ENCODE assay signal across 19 cellular contexts in genomic region chr18:25097119-25098114, GRCh38.
DNase-seq lines count a peak whose midpoint lies in the region; ATAC-seq and TF ChIP-seq lines count a peak whose summit lies in the region.
"Had no signal": no experiment of that assay in that cellular context is flagged by ENCODE, and none has a peak within 500 bp of the region (broad histone marks: within the 10 kb centered on the region; RNA-seq: fewer than 3 reads in every experiment).

No MANE protein-coding gene starts in this region.

- ATAC-seq in lower lobe of right lung, result no peak
- ATAC-seq in natural killer cell treated with Interleukin-12 subunit alpha and Interleukin-12 subunit beta and Interleukin-15 and Interleukin-18, amount 100 ng/mL, for 72 hours, result no peak
- ATAC-seq in GM18517 (IDR thresholded peaks at IDR 0.05; ENCODE audit: unreplicated experiment), result no peak
- ATAC-seq in HG03196 (IDR thresholded peaks at IDR 0.05; ENCODE audit: unreplicated experiment), result no peak
- ATAC-seq: left lobe of liver; naive thymus-derived CD8-positive, alpha-beta T cell; psoas muscle had no signal

- H3K4me3 Mint-ChIP-seq in natural killer cell treated with Interleukin-12 subunit alpha and Interleukin-12 subunit beta and Interleukin-15 and Interleukin-18, amount 100 ng/mL, for 72 hours, result no peak overlapping the region
- H3K4me3 Mint-ChIP-seq: CD4-positive, CD25-positive, alpha-beta regulatory T cell; naive thymus-derived CD8-positive, alpha-beta T cell; stimulated activated naive CD8-positive, alpha-beta T cell treated with anti-CD3 and anti-CD28 coated beads, Interleukin-15, Interleukin-2, amounts not matched to agents 100 ng/mL and 50 ng/mL, for 24 hours had no signal

- DNase-seq in AG04450 (ENCODE audit: low read depth, low spot score), result peak; percentile 20
- DNase-seq in NCI-H69 (lab: John Stamatoyannopoulos, UW), result peak; percentile 93
- DNase-seq in choroid plexus epithelial cell (ENCODE audit: low read depth), result peak; percentile 21
- DNase-seq in lower lobe of right lung, result no peak
- DNase-seq in activated T-cell treated with anti-CD3 and anti-CD28 coated beads for 4 hours, result no peak
- no peak for DNase-seq in natural killer cell treated with Interleukin-12 subunit alpha and Interleukin-12 subunit beta and Interleukin-15 and Interleukin-18, amount 100 ng/mL, for 72 hours (ENCODE audit: low spot score)
- DNase-seq: CD4-positive, CD25-positive, alpha-beta regulatory T cell; DMS79; effector CD4-positive, alpha-beta T cell; MV-4-11; naive thymus-derived CD8-positive, alpha-beta T cell; NCI-H774; psoas muscle had no signal

- H3K4me1 ChIP-seq in lower lobe of right lung, result peaks cover 22% of the 10 kb centered on the region

- peaks cover 4 to 7% of the 10 kb centered on the region in 2 donors for H3K4me1 Mint-ChIP-seq in natural killer cell treated with Interleukin-12 subunit alpha and Interleukin-12 subunit beta and Interleukin-15 and Interleukin-18, amount 100 ng/mL, for 72 hours (ENCODE audit: low read depth in 2 of 2)
- H3K4me1 Mint-ChIP-seq: CD4-positive, CD25-positive, alpha-beta regulatory T cell; naive thymus-derived CD8-positive, alpha-beta T cell had no signal

- H3K9me3 ChIP-seq in AG04450 (ENCODE audit: control insufficient read depth, insufficient read depth, low read length), result no peaks in the 10 kb centered on the region
- H3K9me3 ChIP-seq in lower lobe of right lung, result no peaks in the 10 kb centered on the region
- H3K9me3 ChIP-seq: psoas muscle, vagina had no signal

- H3K36me3 Mint-ChIP-seq in natural killer cell treated with Interleukin-12 subunit alpha and Interleukin-12 subunit beta and Interleukin-15 and Interleukin-18, amount 100 ng/mL, for 72 hours, result no peaks in the 10 kb centered on the region
- H3K36me3 Mint-ChIP-seq: CD4-positive, CD25-positive, alpha-beta regulatory T cell; naive thymus-derived CD8-positive, alpha-beta T cell had no signal

- H3K27ac Mint-ChIP-seq in natural killer cell treated with Interleukin-12 subunit alpha and Interleukin-12 subunit beta and Interleukin-15 and Interleukin-18, amount 100 ng/mL, for 72 hours, result no peak overlapping the region
- H3K27ac Mint-ChIP-seq: activated T-helper 2 cell treated with anti-CD3 and anti-CD28 coated beads, Interferon-gamma antibody, Interleukin-2, Interleukin-4, amounts not matched to agents 10 μg/mL and 5 μg/mL and 100 μg/mL, durations not matched to agents 14 hours and 24 hours and 36 hours; CD4-positive, CD25-positive, alpha-beta regulatory T cell; naive thymus-derived CD8-positive, alpha-beta T cell; stimulated activated naive CD8-positive, alpha-beta T cell treated with anti-CD3 and anti-CD28 coated beads, Interleukin-15, Interleukin-2, amounts not matched to agents 100 ng/mL and 50 ng/mL, for 24 hours had no signal

- no peak overlapping the region for H3K4me3 ChIP-seq in AG04450 (ENCODE audit: low read depth, low read length)
- no peak overlapping the region for H3K4me3 ChIP-seq in choroid plexus epithelial cell (ENCODE audit: low read depth, low read length)
- no peak overlapping the region for H3K4me3 ChIP-seq in lower lobe of right lung
- H3K4me3 ChIP-seq: psoas muscle, vagina had no signal

- TF ChIP-seq CTCF in AG04450 (IDR thresholded peaks at IDR 0.05; ENCODE audit: low read depth, low read length) (no peak), choroid plexus epithelial cell (conservative IDR thresholded peaks at IDR 0.05; ENCODE audit: low read depth, low read length) (no peak), lower lobe of right lung (IDR thresholded peaks at IDR 0.05) (no peak)

- H3K27ac ChIP-seq in AG04450 (ENCODE audit: low read depth, low read length), result peak overlapping the region; percentile 47
- H3K27ac ChIP-seq in lower lobe of right lung, result peak overlapping the region; percentile 32
- H3K27ac ChIP-seq: psoas muscle, vagina had no signal

- H3K27me3 Mint-ChIP-seq in natural killer cell treated with Interleukin-12 subunit alpha and Interleukin-12 subunit beta and Interleukin-15 and Interleukin-18, amount 100 ng/mL, for 72 hours, result peaks cover 0 to 2% of the 10 kb centered on the region in 2 donors
- H3K27me3 Mint-ChIP-seq: CD4-positive, CD25-positive, alpha-beta regulatory T cell; naive thymus-derived CD8-positive, alpha-beta T cell had no signal

- POLR2A ChIA-PET in AG04450 (lab: Yijun Ruan, JAX), result no interaction called here

- intact Hi-C loops in lower lobe of right lung (cut with DNase I), result no loop called here

- H3K27me3 ChIP-seq in AG04450 (ENCODE audit: control insufficient read depth, insufficient read depth, low read length), result no peaks in the 10 kb centered on the region
- no peaks in the 10 kb centered on the region for H3K27me3 ChIP-seq in lower lobe of right lung (ENCODE audit: low read depth)
- H3K27me3 ChIP-seq: vagina had no signal

- H3K9me3 Mint-ChIP-seq in natural killer cell treated with Interleukin-12 subunit alpha and Interleukin-12 subunit beta and Interleukin-15 and Interleukin-18, amount 100 ng/mL, for 72 hours, result no peaks in the 10 kb centered on the region
- H3K9me3 Mint-ChIP-seq: activated T-helper 2 cell treated with anti-CD3 and anti-CD28 coated beads, Interferon-gamma antibody, Interleukin-2, Interleukin-4, amounts not matched to agents 10 μg/mL and 5 μg/mL and 100 μg/mL, durations not matched to agents 14 hours and 24 hours and 36 hours; CD4-positive, CD25-positive, alpha-beta regulatory T cell; stimulated activated naive CD8-positive, alpha-beta T cell treated with anti-CD3 and anti-CD28 coated beads, Interleukin-15, Interleukin-2, amounts not matched to agents 100 ng/mL and 50 ng/mL, for 24 hours had no signal

- CTCF ChIA-PET in AG04450 (lab: Charles Lee), result no interaction called here

- no peaks in the 10 kb centered on the region for H3K36me3 ChIP-seq in lower lobe of right lung
- H3K36me3 ChIP-seq: vagina had no signal

Comparison
In these comparisons a context has a peak if more than half of its experiments do, and no peak if none do; other contexts are left out.
1. DNase-seq: peak in AG04450 (single experiment), NCI-H69 (single experiment) and choroid plexus epithelial cell (single experiment); none in lower lobe of right lung (single experiment), activated T-cell treated with anti-CD3 and anti-CD28 coated beads for 4 hours (single experiment) and natural killer cell treated with Interleukin-12 subunit alpha and Interleukin-12 subunit beta and Interleukin-15 and Interleukin-18, amount 100 ng/mL, for 72 hours (single experiment).